ENCODE assay signal across 1 cellular context in genomic region chr20:33211817-33212424, GRCh38.
TF ChIP-seq lines count a peak whose summit lies in the region.

No MANE protein-coding gene starts in this region.

TF ChIP-seq in HCT116, 20 proteins besides CTCF, POLR2A, EP300 and RAD21:
- TF ChIP-seq REST (IDR thresholded peaks at IDR 0.05; ENCODE audit: low read depth) (0 out of 2 replicates have a peak, but pooled peaks have one; percentile 6), SP1 (IDR thresholded peaks at IDR 0.05; ENCODE audit: low read depth) (no peak)
